In the genomic region with DNA sequence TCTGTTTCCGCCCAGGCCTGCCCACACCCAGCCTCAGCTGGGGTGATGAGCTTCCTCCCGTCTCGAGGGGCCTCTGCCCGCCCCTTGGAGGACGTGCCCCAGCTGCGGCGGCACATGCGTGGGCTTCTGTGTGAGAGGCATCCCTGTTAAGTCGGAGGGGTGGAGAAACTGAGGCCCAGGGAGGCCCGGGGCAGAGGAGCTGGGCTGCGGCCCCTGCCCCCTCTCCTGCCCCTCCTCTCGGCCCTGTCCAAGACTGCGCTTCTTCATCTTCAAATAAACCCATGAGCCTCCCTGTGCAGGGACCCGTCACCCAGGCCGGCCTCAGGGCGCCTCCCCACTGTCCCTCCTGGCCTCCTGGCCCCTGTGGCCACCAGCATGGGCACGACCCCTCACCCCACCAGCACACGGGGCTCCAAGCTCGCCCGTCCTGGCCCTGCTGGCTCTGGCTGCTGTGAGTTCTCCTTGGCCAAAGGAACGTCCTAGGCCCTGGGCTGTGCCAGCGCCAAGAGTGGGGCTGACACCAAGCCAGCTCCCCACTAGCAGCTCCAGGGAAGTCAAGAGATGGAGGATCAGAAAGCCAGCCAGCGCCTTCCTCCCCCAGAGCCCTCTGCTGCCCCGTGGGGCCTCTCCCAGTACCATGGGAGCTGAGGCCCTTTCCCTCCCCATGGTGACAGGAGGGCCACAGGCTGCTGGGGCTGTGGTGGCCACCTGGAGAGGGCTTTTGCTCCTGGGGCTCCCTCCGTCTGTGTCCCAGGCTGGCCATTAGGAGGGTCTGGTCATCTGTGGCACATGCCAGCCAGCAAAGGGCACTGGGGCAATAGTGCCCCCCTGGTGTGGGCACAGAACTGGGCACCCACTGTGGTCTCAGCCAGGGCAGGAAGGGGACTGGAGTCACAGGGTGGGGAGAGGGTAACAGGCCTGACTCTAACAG, we compare ENCODE assay signal across 26 cellular contexts.
DNase-seq lines count a peak whose midpoint lies in the region; ATAC-seq, FAIRE-seq and TF ChIP-seq lines count a peak whose summit lies in the region.
"Had no signal": no experiment of that assay in that cellular context is flagged by ENCODE, and none has a peak within 500 bp of the region (broad histone marks: within the 10 kb centered on the region; RNA-seq: fewer than 3 reads in every experiment).

No MANE protein-coding gene starts in this region.

- no peak for TF ChIP-seq POLR2A in H1 (IDR thresholded peaks at IDR 0.05; ENCODE audit: control extremely low read depth in 1 of 2, low read depth in 2 of 2, low read length in 2 of 2)

- peaks cover 0 to 1% of the 10 kb centered on the region in 2 experiments for H4K20me1 ChIP-seq in H1 (replicated peaks in 1 of 2; ENCODE audit: control insufficient read depth in 1 of 2, insufficient read depth in 2 of 2, low read length in 2 of 2)

- H3K36me3 Mint-ChIP-seq in activated CD8-positive, alpha-beta memory T cell treated with anti-CD3 and anti-CD28 coated beads, Interleukin-2, amount 10 ng/mL, durations not matched to agents 7 days and 5 days = no peaks in the 10 kb centered on the region
- H3K36me3 Mint-ChIP-seq in type B pancreatic cell = no peaks in the 10 kb centered on the region
- H3K36me3 Mint-ChIP-seq: memory B cell had no signal

- no peak overlapping the region for H2AK5ac ChIP-seq in H1 (ENCODE audit: low read depth, low read length)

- H3K56ac ChIP-seq in H1 (replicated peaks; ENCODE audit: insufficient read length, low read depth, low read length) = no peak overlapping the region

- H3K79me1 ChIP-seq in H1 (ENCODE audit: low read depth, low read length) = no peaks in the 10 kb centered on the region

- no peak overlapping the region for H3K4ac ChIP-seq in H1 (replicated peaks; ENCODE audit: insufficient read length, low read depth, low read length)

- H2AFZ ChIP-seq in H1 (ENCODE audit: low read length) = no peak overlapping the region
- H2AFZ ChIP-seq: GM23248 had no signal

- no peak overlapping the region for H3K27ac Mint-ChIP-seq in activated CD8-positive, alpha-beta memory T cell treated with anti-CD3 and anti-CD28 coated beads, Interleukin-2, amount 10 ng/mL, durations not matched to agents 7 days and 5 days
- H3K27ac Mint-ChIP-seq in type B pancreatic cell = no peak overlapping the region
- H3K27ac Mint-ChIP-seq: activated CD4-positive, alpha-beta T cell treated with anti-CD3 and anti-CD28 coated beads for 36 hours; activated naive CD4-positive, alpha-beta T cell treated with anti-CD3 and anti-CD28 coated beads for 36 hours; dendritic cell treated with granulocyte-macrophage colony-stimulating factor and Interleukin-4, amounts not matched to agents 40 ng/mL and 50 ng/mL, for 4 days; memory B cell; stimulated activated naive CD8-positive, alpha-beta T cell treated with anti-CD3 and anti-CD28 coated beads, Interleukin-15, Interleukin-2, amounts not matched to agents 100 ng/mL and 50 ng/mL, for 24 hours had no signal

- H3K4me2 ChIP-seq in H1 (ENCODE audit: insufficient read depth in 1 of 2, low read depth in 2 of 2, low read length in 2 of 2) = no peak overlapping the region

- H3K27me3 Mint-ChIP-seq in activated CD8-positive, alpha-beta memory T cell treated with anti-CD3 and anti-CD28 coated beads, Interleukin-2, amount 10 ng/mL, durations not matched to agents 7 days and 5 days = no peaks in the 10 kb centered on the region
- H3K27me3 Mint-ChIP-seq in type B pancreatic cell = peaks cover 7% of the 10 kb centered on the region

- H2BK15ac ChIP-seq in H1 (ENCODE audit: low read length) = no peak overlapping the region

- H3K4me1 Mint-ChIP-seq in activated CD8-positive, alpha-beta memory T cell treated with anti-CD3 and anti-CD28 coated beads, Interleukin-2, amount 10 ng/mL, durations not matched to agents 7 days and 5 days = no peaks in the 10 kb centered on the region
- peaks cover 9% of the 10 kb centered on the region for H3K4me1 Mint-ChIP-seq in type B pancreatic cell (ENCODE audit: unreplicated experiment)
- H3K4me1 Mint-ChIP-seq: activated CD4-positive, alpha-beta T cell treated with anti-CD3 and anti-CD28 coated beads for 36 hours; memory B cell had no signal

- no peak overlapping the region for H3K9ac ChIP-seq in H1 (replicated peaks in 1 of 4; ENCODE audit: extremely low read depth in 1 of 4, low read depth in 3 of 4, low read length in 3 of 4)
- H3K9ac ChIP-seq: GM23248 had no signal

- H3K4me3 Mint-ChIP-seq in activated CD8-positive, alpha-beta memory T cell treated with anti-CD3 and anti-CD28 coated beads, Interleukin-2, amount 10 ng/mL, durations not matched to agents 7 days and 5 days = no peak overlapping the region
- no peak overlapping the region for H3K4me3 Mint-ChIP-seq in type B pancreatic cell
- H3K4me3 Mint-ChIP-seq: activated CD4-positive, alpha-beta T cell treated with anti-CD3 and anti-CD28 coated beads for 36 hours; activated naive CD4-positive, alpha-beta T cell treated with anti-CD3 and anti-CD28 coated beads for 36 hours; dendritic cell treated with granulocyte-macrophage colony-stimulating factor and Interleukin-4, amounts not matched to agents 40 ng/mL and 50 ng/mL, for 4 days; memory B cell; stimulated activated naive CD8-positive, alpha-beta T cell treated with anti-CD3 and anti-CD28 coated beads, Interleukin-15, Interleukin-2, amounts not matched to agents 100 ng/mL and 50 ng/mL, for 24 hours had no signal

- CTCF ChIA-PET in activated CD8-positive, alpha-beta memory T cell treated with anti-CD3 and anti-CD28 coated beads, Interleukin-2, amount 10 ng/mL, durations not matched to agents 7 days and 5 days (lab: Charles Lee) = no interaction called here
- CTCF ChIA-PET in H1 (lab: Charles Lee; ENCODE audit: partially characterized antibody) (interaction anchor here (1.0 to 1.5 kb wide), 4 partner anchors 13 to 276 kb away, joined by 3 to 4 read pairs (median 4); no protein-coding TSS in a partner anchor), GM10248 (lab: Yijun Ruan, JAX) (no interaction called here)

- no peak overlapping the region for H4K5ac ChIP-seq in H1 (ENCODE audit: insufficient read length, low read depth, low read length)

- no peak overlapping the region for H2BK5ac ChIP-seq in H1 (ENCODE audit: low read depth, low read length)

- H3K27me3 ChIP-seq in H1 (replicated peaks in 1 of 4; ENCODE audit: control insufficient read depth in 3 of 4, extremely low read depth in 1 of 4, insufficient read depth in 3 of 4, low read length in 3 of 4) = no peaks in the 10 kb centered on the region; a peak in 1 of 7 replicates
- H3K27me3 ChIP-seq: thyroid gland had no signal

- no peaks in the 10 kb centered on the region for H3K23me2 ChIP-seq in H1 (ENCODE audit: low read depth, low read length)

- H3K79me2 ChIP-seq in H1 (ENCODE audit: control insufficient read depth in 1 of 2, insufficient read depth in 2 of 2, low read length in 2 of 2) = no peaks in the 10 kb centered on the region

- no peak for TF ChIP-seq RAD21 in H1 (IDR thresholded peaks at IDR 0.05 in 1 of 2, conservative IDR thresholded peaks at IDR 0.05 in 1 of 2; ENCODE audit: low read depth in 2 of 2, low read length in 2 of 2)

- POLR2A ChIA-PET in H1 (lab: Charles Lee; ENCODE audit: partially characterized antibody) (no interaction called here), GM10248 (lab: Yijun Ruan, JAX) (no interaction called here)

- H3K9me3 Mint-ChIP-seq in activated CD8-positive, alpha-beta memory T cell treated with anti-CD3 and anti-CD28 coated beads, Interleukin-2, amount 10 ng/mL, durations not matched to agents 7 days and 5 days (ENCODE audit: low read depth) = no peaks in the 10 kb centered on the region
- H3K9me3 Mint-ChIP-seq in type B pancreatic cell = no peaks in the 10 kb centered on the region
- H3K9me3 Mint-ChIP-seq: activated naive CD4-positive, alpha-beta T cell treated with anti-CD3 and anti-CD28 coated beads for 36 hours; dendritic cell treated with granulocyte-macrophage colony-stimulating factor and Interleukin-4, amounts not matched to agents 40 ng/mL and 50 ng/mL, for 4 days; memory B cell; stimulated activated naive CD8-positive, alpha-beta T cell treated with anti-CD3 and anti-CD28 coated beads, Interleukin-15, Interleukin-2, amounts not matched to agents 100 ng/mL and 50 ng/mL, for 24 hours had no signal

- no peak overlapping the region for H4K91ac ChIP-seq in H1 (replicated peaks; ENCODE audit: insufficient read length, low read length)

- H3K36me3 ChIP-seq in H1 (ENCODE audit: control insufficient read depth in 2 of 4, insufficient read depth in 4 of 4, low read length in 3 of 4) = no peaks in the 10 kb centered on the region
- H3K36me3 ChIP-seq: breast epithelium, SJCRH30, thyroid gland had no signal

- no peak overlapping the region for H3K14ac ChIP-seq in H1 (ENCODE audit: insufficient read length)

- H3K9me3 ChIP-seq in H1 (ENCODE audit: insufficient read depth in 2 of 2, low read depth in 1 of 2, low read length in 1 of 2) = no peaks in the 10 kb centered on the region
- H3K9me3 ChIP-seq: breast epithelium, SJCRH30, thyroid gland had no signal

- no peak for ATAC-seq in activated CD8-positive, alpha-beta memory T cell treated with anti-CD3 and anti-CD28 coated beads, Interleukin-2, amount 10 ng/mL, durations not matched to agents 7 days and 5 days
- no peak for ATAC-seq in left lobe of liver
- ATAC-seq: activated CD4-positive, alpha-beta T cell treated with anti-CD3 and anti-CD28 coated beads for 36 hours had no signal

- 89% methylated on average over 22 of the region's 25 CpGs; no CpG with 5 or more reads in 1 of the 2 experiments for WGBS in H1 (ENCODE audit: extremely low coverage in 1 of 2, insufficient coverage in 1 of 2, insufficient read length in 1 of 2, insufficient replicate concordance in 2 of 2, low coverage in 1 of 2, low lambda C conversion rate in 2 of 2, missing lambda C conversion rate in 1 of 2), 2 experiments

- H3K23ac ChIP-seq in H1 (ENCODE audit: insufficient read length) = no peak overlapping the region

- no peak overlapping the region for H3K27ac ChIP-seq in H1 (ENCODE audit: low read depth, low read length)
- H3K27ac ChIP-seq: breast epithelium, GM23248, SJCRH30, thyroid gland had no signal

- peak overlapping the region; percentile 68; the same call in 1 of the 2 replicates for H4K8ac ChIP-seq in H1 (ENCODE audit: extremely low read depth, insufficient read depth, low read length)

- FAIRE-seq in H1 (lab: Jason Lieb, UNC) = no peak
- FAIRE-seq: endometrium, kidney had no signal

- H3K4me3 ChIP-seq in H1 (ENCODE audit: extremely low read depth in 1 of 4, insufficient read depth in 2 of 4, low read depth in 3 of 4, low read length in 4 of 4) = no peak overlapping the region
- H3K4me3 ChIP-seq: breast epithelium, GM23248, SJCRH30, thyroid gland had no signal

- no peak for TF ChIP-seq EP300 in H1 (IDR thresholded peaks at IDR 0.05; ENCODE audit: borderline replicate concordance in 1 of 2, low read depth in 2 of 2, low read length in 2 of 2)

- no peak overlapping the region for H3K18ac ChIP-seq in H1 (ENCODE audit: extremely low read depth, low read length)

- no peak overlapping the region for H2BK20ac ChIP-seq in H1 (ENCODE audit: low read length)

- H2BK120ac ChIP-seq in H1 (replicated peaks; ENCODE audit: low read depth, low read length) = no peak overlapping the region

- DNase-seq in activated CD8-positive, alpha-beta memory T cell treated with anti-CD3 and anti-CD28 coated beads, Interleukin-2, amount 50 U/mL, for 4 hours = peak; percentile 11
- DNase-seq in activated CD8-positive, alpha-beta memory T cell treated with anti-CD3 and anti-CD28 coated beads, Interleukin-2, amount 10 ng/mL, durations not matched to agents 7 days and 5 days = no peak
- DNase-seq in H1 (ENCODE audit: low read depth in 1 of 2, low spot score in 2 of 2) (no peak), left lobe of liver (ENCODE audit: low spot score) (peak; percentile 40), type B pancreatic cell (ENCODE audit: extremely low spot score, unreplicated experiment) (peak; percentile 61), GM10248 (ENCODE audit: extremely low spot score) (no peak), HuH-7.5 (ENCODE audit: low spot score) (no peak), pons (ENCODE audit: low spot score) (no peak)
- DNase-seq: 8988T; activated CD4-positive, alpha-beta T cell treated with anti-CD3 and anti-CD28 coated beads for 36 hours; activated naive CD4-positive, alpha-beta T cell treated with anti-CD3 and anti-CD28 coated beads for 36 hours; amygdala; DMS153; GM23248; KG1; kidney; NCI-H1436; NCI-H2107; NCI-H524 treated with DMSO at 0.1 percent for 48 hours; SJCRH30 had no signal

- H2BK12ac ChIP-seq in H1 (ENCODE audit: low read depth, low read length) = no peak overlapping the region

- TF ChIP-seq CTCF in H1 (IDR thresholded peaks at IDR 0.05; ENCODE audit: control extremely low read depth in 1 of 3, insufficient read depth in 1 of 3, low read depth in 1 of 3, low read length in 3 of 3) = no peak
- no peak for TF ChIP-seq CTCF in type B pancreatic cell (conservative IDR thresholded peaks at IDR 0.05)
- no peak for TF ChIP-seq CTCF in GM10248 (IDR thresholded peaks at IDR 0.05; ENCODE audit: control extremely low read depth, extremely low read depth, low read depth, missing control alignments)

- no peaks in the 10 kb centered on the region; a peak in 1 of 7 replicates for H3K4me1 ChIP-seq in H1 (replicated peaks in 1 of 4; ENCODE audit: control insufficient read depth in 3 of 4, insufficient read depth in 4 of 4, low read length in 3 of 4)
- H3K4me1 ChIP-seq: breast epithelium, thyroid gland had no signal

Comparison
In these comparisons a context has a peak if more than half of its experiments do, and no peak if none do; other contexts are left out.
1. DNase-seq: peak in activated CD8-positive, alpha-beta memory T cell treated with anti-CD3 and anti-CD28 coated beads, Interleukin-2, amount 50 U/mL, for 4 hours (single experiment), left lobe of liver (single experiment) and type B pancreatic cell (single experiment); none in activated CD8-positive, alpha-beta memory T cell treated with anti-CD3 and anti-CD28 coated beads, Interleukin-2, amount 10 ng/mL, durations not matched to agents 7 days and 5 days (single experiment), H1 (0 of 2), GM10248 (single experiment), HuH-7.5 (single experiment) and pons (single experiment).